8 cellular contexts compared by ENCODE assay signal in genomic region chr6:2793491-2794151, GRCh38. TPM values are rescaled to one million over a fixed set of nuclear protein-coding genes. Genes with fewer than 3 reads are reported as not detected.
DNase-seq lines count a peak whose midpoint lies in the region; ATAC-seq and TF ChIP-seq lines count a peak whose summit lies in the region.

No MANE protein-coding gene starts in this region.

- peak overlapping the region in 2 of 3 experiments; percentile 15 to 68; a peak in 2 of 7 replicates for H3K27ac Mint-ChIP-seq in H9

- no peak for TF ChIP-seq POLR2A in sigmoid colon (IDR thresholded peaks at IDR 0.05)

- H3K36me3 ChIP-seq in sigmoid colon (no peaks in the 10 kb centered on the region), MG63 (no peaks in the 10 kb centered on the region), BE2C (no peaks in the 10 kb centered on the region)

- H3K27me3 Mint-ChIP-seq in H9 (ENCODE audit: low read depth) = no peaks in the 10 kb centered on the region

- H3K27me3 ChIP-seq in H9 (ENCODE audit: insufficient read depth, low read length) (no peaks in the 10 kb centered on the region), sigmoid colon (no peaks in the 10 kb centered on the region), MG63 (no peaks in the 10 kb centered on the region), BE2C (no peaks in the 10 kb centered on the region)

- WGBS in H9 (ENCODE audit: extremely low coverage, insufficient read length, low lambda C conversion rate) = no CpG with 5 or more reads among the region's 9 CpGs
- WGBS in sigmoid colon, 2 donors = 51 to 64% methylated on average over 9 of the region's 9 CpGs

- H3K4me3 ChIP-seq in coronary artery = no peak overlapping the region
- H3K4me3 ChIP-seq in sigmoid colon = no peak overlapping the region
- H3K4me3 ChIP-seq in MG63 = no peak overlapping the region
- H3K4me3 ChIP-seq in BE2C (ENCODE audit: low read depth, low read length) = no peak overlapping the region

- H3K9me3 Mint-ChIP-seq in H9 = no peaks in the 10 kb centered on the region

- DNase-seq in H9 (no peak), SIG-M5 (lab: John Stamatoyannopoulos, UW) (peak; percentile 69), coronary artery (ENCODE audit: low spot score) (no peak), sigmoid colon (peak; percentile 65), germinal center (ENCODE audit: low spot score) (no peak), MG63 (no peak), BE2C (no peak)

- no peak overlapping the region for H3K9ac ChIP-seq in H9 (ENCODE audit: extremely low read depth, insufficient read length, low read length)

- no peak overlapping the region for H2BK120ac ChIP-seq in H9 (ENCODE audit: low read depth, low read length, poor library complexity, severe bottlenecking)

- no peaks in the 10 kb centered on the region for H3K9me3 ChIP-seq in H9 (ENCODE audit: control insufficient read depth, low read depth, low read length)
- H3K9me3 ChIP-seq in sigmoid colon = no peaks in the 10 kb centered on the region
- no peaks in the 10 kb centered on the region for H3K9me3 ChIP-seq in MG63
- no peaks in the 10 kb centered on the region for H3K9me3 ChIP-seq in BE2C

- H4K91ac ChIP-seq in H9 (ENCODE audit: insufficient read length, low read depth, low read length) = no peak overlapping the region

- H3K56ac ChIP-seq in H9 (ENCODE audit: insufficient read length, low read depth, low read length) = no peak overlapping the region

- no peak overlapping the region for H3K27ac ChIP-seq in H9 (ENCODE audit: insufficient read length, low read depth, low read length)
- H3K27ac ChIP-seq in coronary artery = peak overlapping the region; percentile 64 to 88
- H3K27ac ChIP-seq in sigmoid colon = peak overlapping the region; percentile 6 to 55 (median 30)

- H3K4ac ChIP-seq in H9 (ENCODE audit: low read depth, low read length) = no peak overlapping the region

- no peaks in the 10 kb centered on the region for H3K79me2 ChIP-seq in H9 (ENCODE audit: insufficient read depth, low read length)

- intact Hi-C loops in sigmoid colon (cut with DNase I) = loop anchor here (5.0 kb wide), 1 partner anchor 194 kb away; no protein-coding TSS in a partner anchor

- H3K79me1 ChIP-seq in H9 (ENCODE audit: insufficient read depth, low read depth, low read length, poor library complexity, severe bottlenecking) = no peaks in the 10 kb centered on the region

- no peak for TF ChIP-seq EP300 in sigmoid colon (IDR thresholded peaks at IDR 0.05)

- peaks cover 28 to 29% of the 10 kb centered on the region in 2 experiments for H3K4me1 Mint-ChIP-seq in H9

- H2BK12ac ChIP-seq in H9 (ENCODE audit: insufficient read length, low read depth, low read length) = no peak overlapping the region

- H3K36me3 Mint-ChIP-seq in H9 (ENCODE audit: insufficient read depth in 1 of 3, low read depth in 3 of 3) = peaks cover 0 to 12% (median 0%) of the 10 kb centered on the region in 3 experiments; a peak in 2 of 7 replicates

- H2AFZ ChIP-seq in H9 (ENCODE audit: low read length) = no peak overlapping the region

- H4K5ac ChIP-seq in H9 (ENCODE audit: insufficient read length, low read depth, low read length) = no peak overlapping the region

- H2AK5ac ChIP-seq in H9 (ENCODE audit: insufficient read length, low read length) = no peak overlapping the region

- H3K4me3 Mint-ChIP-seq in H9 = no peak overlapping the region

- no peak overlapping the region; the same call in 1 of the 2 replicates for H3K14ac ChIP-seq in H9 (ENCODE audit: insufficient read depth, low read length)

- no peak overlapping the region for H3K18ac ChIP-seq in H9 (ENCODE audit: insufficient read length, low read depth, low read length)

- TF ChIP-seq CTCF in H9 (conservative IDR thresholded peaks at IDR 0.05) (no peak), coronary artery (IDR thresholded peaks at IDR 0.05) (no peak), sigmoid colon (IDR thresholded peaks at IDR 0.05) (no peak), BE2C (IDR thresholded peaks at IDR 0.05; ENCODE audit: low read depth, low read length) (no peak)

- H2BK20ac ChIP-seq in H9 (ENCODE audit: low read depth, low read length, poor library complexity, severe bottlenecking) = no peak overlapping the region

- no peak overlapping the region for H3K23ac ChIP-seq in H9 (ENCODE audit: insufficient read length, low read depth, low read length)

- H2BK5ac ChIP-seq in H9 (ENCODE audit: insufficient read length, low read length) = no peak overlapping the region

- no peak overlapping the region for H4K8ac ChIP-seq in H9 (replicated peaks; ENCODE audit: insufficient read length, low read depth, low read length)

- no peaks in the 10 kb centered on the region for H3K23me2 ChIP-seq in H9 (ENCODE audit: insufficient read length, low read depth, low read length, poor library complexity, severe bottlenecking)

- no peak overlapping the region for H2BK15ac ChIP-seq in H9 (ENCODE audit: low read depth, low read length)

- H3K4me1 ChIP-seq in H9 (ENCODE audit: insufficient read depth, low read length) (no peaks in the 10 kb centered on the region), sigmoid colon (peaks cover 0 to 48% (median 27%) of the 10 kb centered on the region in 4 donors), BE2C (no peaks in the 10 kb centered on the region)

- no peak overlapping the region for H3K4me2 ChIP-seq in H9 (ENCODE audit: insufficient read depth, insufficient read length, low read length)

- ATAC-seq in HG03571 (IDR thresholded peaks at IDR 0.05; ENCODE audit: unreplicated experiment) = no peak

- H4K20me1 ChIP-seq in H9 (ENCODE audit: control insufficient read depth, insufficient read depth, insufficient read length) = no peaks in the 10 kb centered on the region

- H3T11ph ChIP-seq in H9 (ENCODE audit: low read length) = no peak overlapping the region

RNA-seq across cellular contexts. Expression of gene WRNIP1, which starts 28.4 kb away (rescaled TPM):
- total RNA-seq in H9 (2021) (38.1 and 40.0 TPM in 2 replicates), sigmoid colon (10 to 100 TPM; 41.0 to 56.6 (median 47.9) TPM)
- polyA plus RNA-seq in sigmoid colon = 10 to 100 TPM; 42.0 to 49.5 (median 47.3) TPM
- total RNA-seq in MG63 (2014; rRNA removed; shearing (Covaris generic); ENCODE audit: low replicate concordance) = 41.7 and 53.3 TPM in 2 replicates
- polyA plus RNA-seq in BE2C (2012; ENCODE audit: insufficient read depth, insufficient read length, low read depth) = 63.1 TPM

RNA-seq across cellular contexts. Expression of gene MYLK4, which starts 42.9 kb away (rescaled TPM):
- total RNA-seq in H9 (2021) = 0.28 and 0.44 TPM in 2 replicates
- total RNA-seq in sigmoid colon = 1 to 10 TPM in 1 of 4 donors, under 1 TPM in 3; 0.28 to 1.1 (median 0.34) TPM
- polyA plus RNA-seq in sigmoid colon = under 1 TPM in 2 of 3 donors, not detected in 1; under 0.01 to 0.31 TPM
- not detected in 2 replicates for total RNA-seq in MG63 (2014; rRNA removed; shearing (Covaris generic); ENCODE audit: low replicate concordance)
- not detected for polyA plus RNA-seq in BE2C (2012; ENCODE audit: insufficient read depth, insufficient read length, low read depth)

RNA-seq across cellular contexts. Expression of gene SERPINB1, which starts 48.0 kb away (rescaled TPM):
- 18.4 and 20.5 TPM in 2 replicates for total RNA-seq in H9 (2021)
- total RNA-seq in sigmoid colon = 10 to 100 TPM; 19.6 to 88.0 (median 22.9) TPM
- polyA plus RNA-seq in sigmoid colon = 100 to 1,000 TPM in 2 of 3 donors, 10 to 100 TPM in 1; 97.9 to 230 (median 161) TPM
- total RNA-seq in MG63 (2014; rRNA removed; shearing (Covaris generic); ENCODE audit: low replicate concordance) = 8.8 and 12.0 TPM in 2 replicates
- polyA plus RNA-seq in BE2C (2012; ENCODE audit: insufficient read depth, insufficient read length, low read depth) = 0.74 TPM

Comparison
In these comparisons a context has a peak if more than half of its experiments do, and no peak if none do; other contexts are left out.
1. DNase-seq: peak in SIG-M5 (single experiment) and sigmoid colon (single experiment); none in H9 (single experiment), coronary artery (single experiment), germinal center (single experiment), MG63 (single experiment) and BE2C (single experiment).